Comparison of ENCODE assay signal across 29 cellular contexts in the genomic region with DNA sequence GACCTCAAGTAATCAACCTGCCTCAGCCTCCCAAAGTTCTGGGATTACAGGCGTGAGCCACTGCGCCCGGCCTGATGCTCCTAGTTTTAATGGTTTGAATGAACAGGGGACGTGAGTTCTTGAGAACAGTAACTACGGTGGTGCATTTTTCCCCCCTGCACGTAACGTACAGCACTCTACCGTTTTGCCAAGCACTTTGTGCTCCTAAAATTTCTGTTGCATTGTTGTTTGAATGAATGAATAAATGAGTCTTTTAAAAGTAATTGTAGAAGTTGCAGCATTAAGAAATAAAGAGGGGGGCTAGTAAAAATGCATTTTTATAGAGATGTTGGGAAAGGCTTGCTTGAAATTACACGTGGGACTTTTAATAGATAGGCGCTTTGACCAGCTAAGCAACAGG. TPM values are rescaled to one million over a fixed set of nuclear protein-coding genes. Genes with fewer than 3 reads are reported as not detected.
"Had no signal": no experiment of that assay in that cellular context is flagged by ENCODE, and none has a peak within 500 bp of the region (broad histone marks: within the 10 kb centered on the region; RNA-seq: fewer than 3 reads in every experiment).

A gene with protein sequence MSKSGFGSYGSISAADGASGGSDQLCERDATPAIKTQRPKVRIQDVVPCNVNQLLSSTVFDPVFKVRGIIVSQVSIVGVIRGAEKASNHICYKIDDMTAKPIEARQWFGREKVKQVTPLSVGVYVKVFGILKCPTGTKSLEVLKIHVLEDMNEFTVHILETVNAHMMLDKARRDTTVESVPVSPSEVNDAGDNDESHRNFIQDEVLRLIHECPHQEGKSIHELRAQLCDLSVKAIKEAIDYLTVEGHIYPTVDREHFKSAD (plus strand): TSS at position 301 of the 400 bp plus-strand sequence. CDS start 403 bp downstream, outside the sequence.

- H3K27me3 ChIP-seq: neutrophil, pancreas, right lobe of liver, sigmoid colon, stomach, suprapubic skin, testis, tibial artery, transverse colon, upper lobe of right lung, uterus had no signal

- H3K4me3 ChIP-seq: pancreas, psoas muscle, right lobe of liver, sigmoid colon, stomach, suprapubic skin, testis, tibial artery, transverse colon, upper lobe of right lung, uterus had no signal

- H3K4me1 Mint-ChIP-seq: naive thymus-derived CD4-positive, alpha-beta T cell; natural killer cell; stimulated activated effector memory CD8-positive, alpha-beta T cell treated with anti-CD3 and anti-CD28 coated beads, Interleukin-12 subunit alpha, Interleukin-12 subunit beta, amount 100 ng/mL, for 72 hours; stimulated activated naive B cell treated with anti-CD40 and anti-IgM and Interleukin-4, amounts not matched to agents 10 μg/mL and 1 μg/mL and 100 μg/mL, for 72 hours had no signal

- H3K36me3 ChIP-seq: neutrophil, pancreas, right lobe of liver, sigmoid colon, transverse colon, upper lobe of right lung, uterus had no signal

- H3K36me3 Mint-ChIP-seq: natural killer cell, type B pancreatic cell had no signal

- DNase-seq: naive thymus-derived CD4-positive, alpha-beta T cell; natural killer cell; nucleus accumbens; pancreas; psoas muscle; right cardiac atrium; right lobe of liver; sigmoid colon; small intestine; stimulated activated CD4-positive, alpha-beta T cell treated with anti-CD3 and anti-CD28 coated beads, Interleukin-15, amount 100 ng/mL, for 24 hours; stimulated activated CD4-positive, alpha-beta T cell treated with anti-CD3 and anti-CD28 coated beads, Interleukin-2, amount 100 ng/mL, for 24 hours; stimulated activated CD4-positive, alpha-beta T cell treated with anti-CD3 and anti-CD28 coated beads, Interleukin-2, amount 100 ng/mL, for 48 hours; stimulated activated CD4-positive, alpha-beta T cell treated with anti-CD3 and anti-CD28 coated beads, Interleukin-4, amount 100 ng/mL, for 24 hours; stimulated activated naive B cell treated with anti-CD40 and anti-IgM and Interleukin-4, amounts not matched to agents 10 μg/mL and 1 μg/mL and 100 μg/mL, for 72 hours; stimulated activated naive CD4-positive, alpha-beta T cell treated with Interleukin-2 at 50 U/mL for 16 hours; stomach; tibial artery; transverse colon; upper lobe of right lung; uterus had no signal

- ATAC-seq: naive thymus-derived CD4-positive, alpha-beta T cell; natural killer cell; pancreas; psoas muscle; right cardiac atrium; right lobe of liver; stimulated activated effector memory CD8-positive, alpha-beta T cell treated with anti-CD3 and anti-CD28 coated beads, Interleukin-12 subunit alpha, Interleukin-12 subunit beta, amount 100 ng/mL, for 72 hours; stimulated activated naive B cell treated with anti-CD40 and anti-IgM and Interleukin-4, amounts not matched to agents 10 μg/mL and 1 μg/mL and 100 μg/mL, for 72 hours; upper lobe of right lung had no signal

- H3K27ac ChIP-seq: neutrophil, pancreas, psoas muscle, right lobe of liver, sigmoid colon, stomach, suprapubic skin, testis, tibial artery, transverse colon, upper lobe of right lung, uterus had no signal

- H3K9me3 Mint-ChIP-seq: naive thymus-derived CD4-positive, alpha-beta T cell; natural killer cell; nephron; stimulated activated effector memory CD8-positive, alpha-beta T cell treated with anti-CD3 and anti-CD28 coated beads, Interleukin-12 subunit alpha, Interleukin-12 subunit beta, amount 100 ng/mL, for 72 hours; stimulated activated naive B cell treated with anti-CD40 and anti-IgM and Interleukin-4, amounts not matched to agents 10 μg/mL and 1 μg/mL and 100 μg/mL, for 72 hours; stimulated activated naive CD8-positive, alpha-beta T cell treated with anti-CD3 and anti-CD28 coated beads, Interleukin-15, Interleukin-2, amounts not matched to agents 100 ng/mL and 50 ng/mL, for 24 hours; type B pancreatic cell had no signal

- H3K4me3 Mint-ChIP-seq: naive thymus-derived CD4-positive, alpha-beta T cell; natural killer cell; nephron; stimulated activated effector memory CD8-positive, alpha-beta T cell treated with anti-CD3 and anti-CD28 coated beads, Interleukin-12 subunit alpha, Interleukin-12 subunit beta, amount 100 ng/mL, for 72 hours; stimulated activated naive B cell treated with anti-CD40 and anti-IgM and Interleukin-4, amounts not matched to agents 10 μg/mL and 1 μg/mL and 100 μg/mL, for 72 hours; stimulated activated naive CD8-positive, alpha-beta T cell treated with anti-CD3 and anti-CD28 coated beads, Interleukin-15, Interleukin-2, amounts not matched to agents 100 ng/mL and 50 ng/mL, for 24 hours; type B pancreatic cell had no signal

- H3K27me3 Mint-ChIP-seq: naive thymus-derived CD4-positive, alpha-beta T cell; progenitor cell of endocrine pancreas; stimulated activated naive B cell treated with anti-CD40 and anti-IgM and Interleukin-4, amounts not matched to agents 10 μg/mL and 1 μg/mL and 100 μg/mL, for 72 hours; stimulated activated naive CD8-positive, alpha-beta T cell treated with anti-CD3 and anti-CD28 coated beads, Interleukin-15, Interleukin-2, amounts not matched to agents 100 ng/mL and 50 ng/mL, for 24 hours; type B pancreatic cell had no signal

- H3K4me1 ChIP-seq: pancreas, psoas muscle, right lobe of liver, sigmoid colon, stomach, suprapubic skin, testis, tibial artery, transverse colon, upper lobe of right lung, uterus had no signal

- H3K9me3 ChIP-seq: neutrophil, pancreas, psoas muscle, right lobe of liver, sigmoid colon, stomach, suprapubic skin, testis, tibial artery, transverse colon, upper lobe of right lung, uterus had no signal

- H3K27ac Mint-ChIP-seq: naive thymus-derived CD4-positive, alpha-beta T cell; natural killer cell; nephron; progenitor cell of endocrine pancreas; stimulated activated effector memory CD8-positive, alpha-beta T cell treated with anti-CD3 and anti-CD28 coated beads, Interleukin-12 subunit alpha, Interleukin-12 subunit beta, amount 100 ng/mL, for 72 hours; stimulated activated naive B cell treated with anti-CD40 and anti-IgM and Interleukin-4, amounts not matched to agents 10 μg/mL and 1 μg/mL and 100 μg/mL, for 72 hours; stimulated activated naive CD8-positive, alpha-beta T cell treated with anti-CD3 and anti-CD28 coated beads, Interleukin-15, Interleukin-2, amounts not matched to agents 100 ng/mL and 50 ng/mL, for 24 hours; type B pancreatic cell had no signal

RNA-seq across cellular contexts. Expression of the gene that starts here (rescaled TPM):
- polyA plus RNA-seq: neural cell had no signal
